ENCODE assay signal across 31 cellular contexts in the genomic region with DNA sequence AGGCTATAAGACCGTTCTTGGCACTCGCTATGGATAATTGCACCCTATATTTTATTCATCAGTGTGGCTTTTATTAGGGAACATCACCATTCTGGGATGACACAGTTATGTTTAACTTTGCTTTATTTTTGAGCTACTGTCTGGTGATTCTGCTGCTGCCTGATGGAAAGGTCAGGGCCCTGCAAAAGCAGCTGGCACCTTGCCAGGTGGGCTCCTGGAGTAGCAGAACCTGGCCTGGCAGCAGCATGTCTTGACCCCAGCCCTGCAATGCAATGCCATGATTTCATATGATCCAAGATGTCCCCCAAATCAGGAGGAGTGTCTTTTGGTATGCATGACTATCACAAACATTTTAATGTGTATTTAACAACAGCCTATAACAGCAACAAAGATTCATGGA.
"Had no signal": no experiment of that assay in that cellular context is flagged by ENCODE, and none has a peak within 500 bp of the region (broad histone marks: within the 10 kb centered on the region; RNA-seq: fewer than 3 reads in every experiment).

No MANE protein-coding gene starts in this region.

- H3K36me3 ChIP-seq: brain microvascular endothelial cell, pancreas, prostate gland, suprapubic skin, tibial nerve had no signal

- H3K27me3 ChIP-seq: brain microvascular endothelial cell, pancreas, suprapubic skin, tibial nerve had no signal

- H3K4me1 ChIP-seq: pancreas, prostate gland, suprapubic skin, tibial nerve had no signal

- H3K27ac Mint-ChIP-seq: activated CD8-positive, alpha-beta T cell treated with anti-CD3 and anti-CD28 coated beads for 36 hours; activated T-helper 17 cell treated with anti-CD3 and anti-CD28 coated beads, Interleukin-2, amount 50 U/mL, for 72 hours; memory B cell; naive thymus-derived CD8-positive, alpha-beta T cell; stimulated activated naive B cell treated with anti-CD40 and anti-IgM and Interleukin-4, amounts not matched to agents 10 μg/mL and 1 μg/mL and 100 μg/mL, for 72 hours had no signal

- H3K27ac ChIP-seq: brain microvascular endothelial cell, pancreas, prostate gland, suprapubic skin, tibial nerve, VCaP had no signal

- H3K27me3 Mint-ChIP-seq: stimulated activated naive B cell treated with anti-CD40 and anti-IgM and Interleukin-4, amounts not matched to agents 10 μg/mL and 1 μg/mL and 100 μg/mL, for 72 hours had no signal

- H3K9me3 Mint-ChIP-seq: activated T-cell treated with anti-CD3 and anti-CD28 coated beads, Interleukin-2, amount 50 U/mL, for 4 hours; activated T-helper 17 cell treated with anti-CD3 and anti-CD28 coated beads, Interleukin-2, amount 50 U/mL, for 72 hours; memory B cell; neural crest cell had no signal

- H3K36me3 Mint-ChIP-seq: memory B cell; naive thymus-derived CD8-positive, alpha-beta T cell; stimulated activated naive B cell treated with anti-CD40 and anti-IgM and Interleukin-4, amounts not matched to agents 10 μg/mL and 1 μg/mL and 100 μg/mL, for 72 hours had no signal

- H3K4me1 Mint-ChIP-seq: activated T-helper 17 cell treated with anti-CD3 and anti-CD28 coated beads, Interleukin-2, amount 50 U/mL, for 72 hours; memory B cell; naive thymus-derived CD8-positive, alpha-beta T cell; neural crest cell; stimulated activated naive B cell treated with anti-CD40 and anti-IgM and Interleukin-4, amounts not matched to agents 10 μg/mL and 1 μg/mL and 100 μg/mL, for 72 hours had no signal

- ATAC-seq: activated CD4-positive, CD25-positive, alpha-beta regulatory T cell treated with anti-CD3 and anti-CD28 coated beads, Interleukin-2, amount 50 U/mL, for 24 hours; activated CD8-positive, alpha-beta T cell treated with anti-CD3 and anti-CD28 coated beads for 36 hours; activated T-cell treated with anti-CD3 and anti-CD28 coated beads, Interleukin-2, amount 50 U/mL, for 4 hours; activated T-helper 17 cell treated with anti-CD3 and anti-CD28 coated beads, Interleukin-2, amount 50 U/mL, for 72 hours; esophagus mucosa; left colon; naive thymus-derived CD8-positive, alpha-beta T cell; pancreas; stimulated activated naive B cell treated with anti-CD40 and anti-IgM and Interleukin-4, amounts not matched to agents 10 μg/mL and 1 μg/mL and 100 μg/mL, for 72 hours had no signal

- H3K9me3 ChIP-seq: pancreas, prostate gland, suprapubic skin, tibial nerve had no signal

- H3K4me3 Mint-ChIP-seq: activated CD8-positive, alpha-beta T cell treated with anti-CD3 and anti-CD28 coated beads for 36 hours; activated T-cell treated with anti-CD3 and anti-CD28 coated beads, Interleukin-2, amount 50 U/mL, for 4 hours; activated T-helper 17 cell treated with anti-CD3 and anti-CD28 coated beads, Interleukin-2, amount 50 U/mL, for 72 hours; memory B cell; naive thymus-derived CD8-positive, alpha-beta T cell; neural crest cell; stimulated activated naive B cell treated with anti-CD40 and anti-IgM and Interleukin-4, amounts not matched to agents 10 μg/mL and 1 μg/mL and 100 μg/mL, for 72 hours had no signal

- DNase-seq: activated CD4-positive, alpha-beta T cell treated with anti-CD3 and anti-CD28 coated beads, Interleukin-2, amount 50 U/mL, for 1 hour; activated CD8-positive, alpha-beta T cell treated with anti-CD3 and anti-CD28 coated beads for 36 hours; activated gamma-delta T cell treated with Interleukin-2 at 50 U/mL for 16 hours; activated naive CD4-positive, alpha-beta T cell treated with anti-CD3 and anti-CD28 coated beads, Interleukin-2, amount 50 U/mL, for 16 hours; activated T-cell treated with anti-CD3 and anti-CD28 coated beads, Interleukin-2, amount 50 U/mL, for 4 hours; amniotic stem cell; brain microvascular endothelial cell; caudate nucleus; cortex of kidney; foreskin fibroblast; head of caudate nucleus; hippocampal formation; left colon; naive thymus-derived CD8-positive, alpha-beta T cell; retina; stimulated activated CD4-positive, alpha-beta T cell treated with anti-CD3 and anti-CD28 coated beads, Interleukin-1b, Interleukin-23, amount 100 ng/mL, for 48 hours; stimulated activated CD4-positive, alpha-beta T cell treated with anti-CD3 and anti-CD28 coated beads, Interleukin-4, amount 100 ng/mL, for 4 hours; stimulated activated CD8-positive, alpha-beta memory T cell treated with anti-CD3 and anti-CD28 coated beads, Interleukin-4, amount 100 ng/mL, for 48 hours; stimulated activated naive B cell treated with anti-CD40 and anti-IgM and Interleukin-4, amounts not matched to agents 10 μg/mL and 1 μg/mL and 100 μg/mL, for 72 hours; T-helper 9 cell had no signal

- H3K4me3 ChIP-seq: pancreas, prostate gland, smooth muscle cell, suprapubic skin, tibial nerve had no signal
